ENCODE assay signal across 8 cellular contexts in the genomic region with DNA sequence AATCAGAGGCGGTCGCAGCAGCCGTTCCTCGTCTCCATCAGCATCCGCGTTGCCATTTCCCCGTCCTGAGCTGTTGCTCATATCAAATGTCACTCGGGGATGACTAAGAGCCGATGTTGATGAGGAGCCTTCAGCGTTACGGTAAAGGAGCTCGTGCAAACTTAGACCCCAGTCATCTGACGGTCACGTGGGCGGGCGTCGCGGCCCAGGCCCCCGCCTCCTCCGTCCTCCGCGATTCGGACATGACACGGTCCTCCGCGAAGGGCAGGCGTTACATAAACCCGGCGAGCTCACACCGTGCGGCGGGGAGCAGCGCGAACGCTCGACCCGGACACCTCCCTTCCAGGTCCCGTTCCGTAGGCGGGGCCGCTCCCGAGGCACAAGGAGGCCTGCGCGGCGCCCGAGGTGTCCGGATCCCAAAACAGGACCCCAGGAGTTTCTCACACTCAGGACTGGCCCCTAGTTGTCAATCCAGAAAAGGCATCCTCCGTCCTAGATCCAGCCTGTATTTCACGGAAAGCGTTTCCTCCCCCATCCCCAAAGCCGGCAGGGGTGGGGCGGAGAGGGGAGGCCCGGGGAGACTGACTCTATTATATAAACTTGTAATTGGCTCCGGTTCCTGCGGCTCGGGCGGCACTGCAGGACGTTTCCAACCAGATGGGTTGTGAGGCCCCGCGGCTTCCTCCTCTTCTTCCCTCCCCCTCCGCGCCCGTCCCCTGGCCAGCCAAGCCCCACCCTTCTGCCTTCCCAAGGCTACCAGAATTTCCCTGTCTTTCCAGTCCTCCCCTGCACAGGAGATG.
A peak's percentile ranks its signal among the peaks of the same experiment; 100 is the strongest.
DNase-seq lines count a peak whose midpoint lies in the region; TF ChIP-seq lines count a peak whose summit lies in the region.

No MANE protein-coding gene starts in this region.

- H3K4me3 ChIP-seq in dorsolateral prefrontal cortex = peak overlapping the region; percentile 50 to 94 (median 71)
- H3K4me3 ChIP-seq in liver (ENCODE audit: low read depth in 1 of 3, low read length in 3 of 3) = peak overlapping the region in 2 of 3 donors; percentile 8 to 26
- no peak overlapping the region for H3K4me3 ChIP-seq in WERI-Rb-1 (ENCODE audit: low read depth, low read length)

- DNase-seq in NCI-H748 (lab: John Stamatoyannopoulos, UW; ENCODE audit: unreplicated experiment) (peak; percentile 43), NCI-H748 treated with DMSO at 0.1 percent for 48 hours (lab: John Stamatoyannopoulos, UW) (no peak), dorsolateral prefrontal cortex (peak; percentile 40 to 80 (median 55)), WERI-Rb-1 (no peak), NCI-H146 (lab: John Stamatoyannopoulos, UW) (no peak)
- peak; percentile 73 for DNase-seq in activated CD4-positive, alpha-beta T cell treated with anti-CD3 and anti-CD28 coated beads for 48 hours
- DNase-seq in stimulated activated CD4-positive, alpha-beta T cell treated with anti-CD3 and anti-CD28 coated beads, Interleukin-2, amount 100 ng/mL, for 24 hours = peak; percentile 57

- 3% methylated on average over 63 of the region's 63 CpGs for WGBS in liver

- intact Hi-C loops in dorsolateral prefrontal cortex (cut with DNase I) = no loop called here

- TF ChIP-seq CTCF in dorsolateral prefrontal cortex (IDR thresholded peaks at IDR 0.05 in 54 of 56, conservative IDR thresholded peaks at IDR 0.05 in 2 of 56; ENCODE audit: low read depth in 1 of 56, partially characterized antibody in 56 of 56) (peak in 14 of 56 donors; percentile 9 to 30 (median 20)), liver (IDR thresholded peaks at IDR 0.05; ENCODE audit: low read depth, low read length, missing input control) (no peak), WERI-Rb-1 (IDR thresholded peaks at IDR 0.05; ENCODE audit: low read depth, low read length) (no peak)

- H3K27me3 ChIP-seq in dorsolateral prefrontal cortex = no peaks in the 10 kb centered on the region
- H3K27me3 ChIP-seq in liver (ENCODE audit: control insufficient read depth in 4 of 4, insufficient read depth in 4 of 4, low read length in 3 of 4) = peaks cover 0 to 6% (median 2%) of the 10 kb centered on the region in 4 donors
- H3K27me3 ChIP-seq in WERI-Rb-1 (ENCODE audit: insufficient read depth, low read depth, severe bottlenecking) = peaks cover 89% of the 10 kb centered on the region

- TF ChIP-seq RAD21 in liver (IDR thresholded peaks at IDR 0.05) = no peak

- peaks cover 0 to 6% (median 2%) of the 10 kb centered on the region in 4 donors for H3K4me1 ChIP-seq in liver (ENCODE audit: control insufficient read depth in 4 of 4, insufficient read depth in 4 of 4, low read length in 3 of 4)

- H3K27ac ChIP-seq in dorsolateral prefrontal cortex (peak overlapping the region in 57 of 59 donors; percentile 3 to 91 (median 64)), liver (ENCODE audit: low read depth in 1 of 2, low read length in 2 of 2) (peak overlapping the region; percentile 6 to 46), WERI-Rb-1 (no peak overlapping the region)

- peaks cover 0 to 1% (median 0%) of the 10 kb centered on the region in 4 donors for H3K36me3 ChIP-seq in liver (ENCODE audit: control insufficient read depth in 4 of 4, insufficient read depth in 3 of 4, low read depth in 1 of 4, low read length in 3 of 4)
- H3K36me3 ChIP-seq in WERI-Rb-1 = no peaks in the 10 kb centered on the region

- no peaks in the 10 kb centered on the region for H3K9me3 ChIP-seq in liver (ENCODE audit: control insufficient read depth in 4 of 4, low read length in 3 of 4)
- H3K9me3 ChIP-seq in WERI-Rb-1 (ENCODE audit: severe bottlenecking) = peaks cover 23% of the 10 kb centered on the region

- H3K9ac ChIP-seq in liver (ENCODE audit: low read depth in 1 of 2, low read length in 2 of 2) = no peak overlapping the region

TF ChIP-seq in liver, 16 proteins besides CTCF, POLR2A, EP300 and RAD21:
- TF ChIP-seq HNF4G (IDR thresholded peaks at IDR 0.05) (no peak), NR2F2 (IDR thresholded peaks at IDR 0.05) (no peak), SP1 (IDR thresholded peaks at IDR 0.05) (no peak), HNF4A (conservative IDR thresholded peaks at IDR 0.05) (no peak), FOXA1 (IDR thresholded peaks at IDR 0.05) (no peak), TAF1 (conservative IDR thresholded peaks at IDR 0.05) (no peak), YY1 (IDR thresholded peaks at IDR 0.05) (no peak), EGR1 (IDR thresholded peaks at IDR 0.05; ENCODE audit: low read depth in 2 of 2) (no peak), GABPA (IDR thresholded peaks at IDR 0.05 in 1 of 2, conservative IDR thresholded peaks at IDR 0.05 in 1 of 2) (no peak), JUND (IDR thresholded peaks at IDR 0.05) (no peak), FOXA2 (IDR thresholded peaks at IDR 0.05) (no peak)
- TF ChIP-seq, protein P1, sequence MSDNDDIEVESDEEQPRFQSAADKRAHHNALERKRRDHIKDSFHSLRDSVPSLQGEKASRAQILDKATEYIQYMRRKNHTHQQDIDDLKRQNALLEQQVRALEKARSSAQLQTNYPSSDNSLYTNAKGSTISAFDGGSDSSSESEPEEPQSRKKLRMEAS (IDR thresholded peaks at IDR 0.05) = no peak
- TF ChIP-seq, protein P2, sequence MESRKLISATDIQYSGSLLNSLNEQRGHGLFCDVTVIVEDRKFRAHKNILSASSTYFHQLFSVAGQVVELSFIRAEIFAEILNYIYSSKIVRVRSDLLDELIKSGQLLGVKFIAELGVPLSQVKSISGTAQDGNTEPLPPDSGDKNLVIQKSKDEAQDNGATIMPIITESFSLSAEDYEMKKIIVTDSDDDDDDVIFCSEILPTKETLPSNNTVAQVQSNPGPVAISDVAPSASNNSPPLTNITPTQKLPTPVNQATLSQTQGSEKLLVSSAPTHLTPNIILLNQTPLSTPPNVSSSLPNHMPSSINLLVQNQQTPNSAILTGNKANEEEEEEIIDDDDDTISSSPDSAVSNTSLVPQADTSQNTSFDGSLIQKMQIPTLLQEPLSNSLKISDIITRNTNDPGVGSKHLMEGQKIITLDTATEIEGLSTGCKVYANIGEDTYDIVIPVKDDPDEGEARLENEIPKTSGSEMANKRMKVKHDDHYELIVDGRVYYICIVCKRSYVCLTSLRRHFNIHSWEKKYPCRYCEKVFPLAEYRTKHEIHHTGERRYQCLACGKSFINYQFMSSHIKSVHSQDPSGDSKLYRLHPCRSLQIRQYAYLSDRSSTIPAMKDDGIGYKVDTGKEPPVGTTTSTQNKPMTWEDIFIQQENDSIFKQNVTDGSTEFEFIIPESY (IDR thresholded peaks at IDR 0.05) = no peak
- TF ChIP-seq, protein P3, sequence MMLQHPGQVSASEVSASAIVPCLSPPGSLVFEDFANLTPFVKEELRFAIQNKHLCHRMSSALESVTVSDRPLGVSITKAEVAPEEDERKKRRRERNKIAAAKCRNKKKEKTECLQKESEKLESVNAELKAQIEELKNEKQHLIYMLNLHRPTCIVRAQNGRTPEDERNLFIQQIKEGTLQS (IDR thresholded peaks at IDR 0.05) = no peak
- TF ChIP-seq, protein P4, sequence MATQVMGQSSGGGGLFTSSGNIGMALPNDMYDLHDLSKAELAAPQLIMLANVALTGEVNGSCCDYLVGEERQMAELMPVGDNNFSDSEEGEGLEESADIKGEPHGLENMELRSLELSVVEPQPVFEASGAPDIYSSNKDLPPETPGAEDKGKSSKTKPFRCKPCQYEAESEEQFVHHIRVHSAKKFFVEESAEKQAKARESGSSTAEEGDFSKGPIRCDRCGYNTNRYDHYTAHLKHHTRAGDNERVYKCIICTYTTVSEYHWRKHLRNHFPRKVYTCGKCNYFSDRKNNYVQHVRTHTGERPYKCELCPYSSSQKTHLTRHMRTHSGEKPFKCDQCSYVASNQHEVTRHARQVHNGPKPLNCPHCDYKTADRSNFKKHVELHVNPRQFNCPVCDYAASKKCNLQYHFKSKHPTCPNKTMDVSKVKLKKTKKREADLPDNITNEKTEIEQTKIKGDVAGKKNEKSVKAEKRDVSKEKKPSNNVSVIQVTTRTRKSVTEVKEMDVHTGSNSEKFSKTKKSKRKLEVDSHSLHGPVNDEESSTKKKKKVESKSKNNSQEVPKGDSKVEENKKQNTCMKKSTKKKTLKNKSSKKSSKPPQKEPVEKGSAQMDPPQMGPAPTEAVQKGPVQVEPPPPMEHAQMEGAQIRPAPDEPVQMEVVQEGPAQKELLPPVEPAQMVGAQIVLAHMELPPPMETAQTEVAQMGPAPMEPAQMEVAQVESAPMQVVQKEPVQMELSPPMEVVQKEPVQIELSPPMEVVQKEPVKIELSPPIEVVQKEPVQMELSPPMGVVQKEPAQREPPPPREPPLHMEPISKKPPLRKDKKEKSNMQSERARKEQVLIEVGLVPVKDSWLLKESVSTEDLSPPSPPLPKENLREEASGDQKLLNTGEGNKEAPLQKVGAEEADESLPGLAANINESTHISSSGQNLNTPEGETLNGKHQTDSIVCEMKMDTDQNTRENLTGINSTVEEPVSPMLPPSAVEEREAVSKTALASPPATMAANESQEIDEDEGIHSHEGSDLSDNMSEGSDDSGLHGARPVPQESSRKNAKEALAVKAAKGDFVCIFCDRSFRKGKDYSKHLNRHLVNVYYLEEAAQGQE (IDR thresholded peaks at IDR 0.05) = no peak

Comparison
In these comparisons a context has a peak if more than half of its experiments do, and no peak if none do; other contexts are left out.
1. DNase-seq: peak in NCI-H748 (single experiment), activated CD4-positive, alpha-beta T cell treated with anti-CD3 and anti-CD28 coated beads for 48 hours (single experiment), dorsolateral prefrontal cortex (10 of 10) and stimulated activated CD4-positive, alpha-beta T cell treated with anti-CD3 and anti-CD28 coated beads, Interleukin-2, amount 100 ng/mL, for 24 hours (2 of 2); none in NCI-H748 treated with DMSO at 0.1 percent for 48 hours (single experiment), WERI-Rb-1 (single experiment) and NCI-H146 (single experiment).